ENCODE assay signal across 9 cellular contexts in genomic region chr19:58471736-58472135, GRCh38.
"Had no signal": no experiment of that assay in that cellular context is flagged by ENCODE, and none has a peak within 500 bp of the region (broad histone marks: within the 10 kb centered on the region; RNA-seq: fewer than 3 reads in every experiment).

No MANE protein-coding gene starts in this region.

- DNase-seq: HFFc6, IMR-90, KBM-7 had no signal

- H3K27ac ChIP-seq: HL-60 had no signal

- H3K4me3 ChIP-seq: GM23338, HAP-1 had no signal

- H3K4me2 ChIP-seq: GM23338 had no signal

- H2AFZ ChIP-seq: GM23338 had no signal

- FAIRE-seq: H1, H54 had no signal

- ATAC-seq: GM23338, HCT116 had no signal

- H3K9me3 ChIP-seq: HAP-1 had no signal
